ENCODE assay signal across 17 cellular contexts in the genomic region with DNA sequence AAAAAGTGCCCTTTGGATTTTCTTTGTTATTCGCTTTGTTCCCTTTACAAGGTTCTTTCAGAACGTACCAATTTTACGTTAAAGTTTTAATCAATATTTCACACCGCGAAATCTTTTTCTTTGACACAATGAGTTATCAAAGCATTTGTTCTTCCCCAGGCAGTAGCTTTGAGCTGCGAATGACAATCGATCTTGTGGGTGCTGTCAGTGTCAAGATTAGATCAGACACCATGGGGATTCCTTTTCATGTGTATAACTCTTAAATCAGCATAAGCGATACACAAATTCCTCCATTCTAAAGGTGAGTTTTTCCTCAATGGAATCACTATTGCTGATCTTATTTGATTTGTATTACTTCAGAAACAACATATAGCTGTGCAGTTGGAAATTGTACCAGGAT.
A peak's percentile ranks its signal among the peaks of the same experiment; 100 is the strongest.
DNase-seq lines count a peak whose midpoint lies in the region; ATAC-seq, FAIRE-seq and TF ChIP-seq lines count a peak whose summit lies in the region.
"Had no signal": no experiment of that assay in that cellular context is flagged by ENCODE, and none has a peak within 500 bp of the region (broad histone marks: within the 10 kb centered on the region; RNA-seq: fewer than 3 reads in every experiment).

No MANE protein-coding gene starts in this region.

- H3K4ac ChIP-seq in H1 (replicated peaks; ENCODE audit: insufficient read length, low read depth, low read length), result no peak overlapping the region

- peak; percentile 16 for DNase-seq in H7
- DNase-seq in H1 (ENCODE audit: low read depth in 1 of 2, low spot score in 2 of 2), result no peak
- peak; percentile 12 for DNase-seq in iPS-NIHi11 (ENCODE audit: low spot score)
- peak; percentile 4 for DNase-seq in osteoblast (ENCODE audit: insufficient read length, low spot score, missing footprints)
- no peak for DNase-seq in HepG2 (ENCODE audit: low spot score)
- no peak for DNase-seq in DMS79 treated with DMSO at 0.1 percent for 48 hours (lab: John Stamatoyannopoulos, UW)
- DNase-seq in OCI-LY7 (ENCODE audit: low spot score), result no peak
- DNase-seq: ACHN; C1 segment of cervical spinal cord; CD4-positive, alpha-beta memory T cell; COR-L47; DMS153; DND-41; GF-D8; H9 had no signal

- H3K9me3 ChIP-seq in H1 (ENCODE audit: insufficient read depth in 2 of 2, low read depth in 1 of 2, low read length in 1 of 2) (no peaks in the 10 kb centered on the region), osteoblast (ENCODE audit: low read depth, low read length) (no peaks in the 10 kb centered on the region), HepG2 (ENCODE audit: low read length) (no peaks in the 10 kb centered on the region), OCI-LY7 (ENCODE audit: low read length) (no peaks in the 10 kb centered on the region)

- BruUV-seq in HepG2 (replicated peaks; lab: Mats Ljungman, UMichigan) (no TSS peak), OCI-LY7 (replicated peaks; lab: Mats Ljungman, UMichigan) (no TSS peak)

- H3K9ac ChIP-seq in H1 (replicated peaks in 1 of 4; ENCODE audit: extremely low read depth in 1 of 4, low read depth in 3 of 4, low read length in 3 of 4) (no peak overlapping the region), HepG2 (ENCODE audit: insufficient read depth, low read depth, low read length) (no peak overlapping the region)

- H2BK120ac ChIP-seq in H1 (replicated peaks; ENCODE audit: low read depth, low read length), result no peak overlapping the region

- no peak overlapping the region for H2AK5ac ChIP-seq in H1 (ENCODE audit: low read depth, low read length)

- CTCF ChIA-PET in H1 (lab: Charles Lee; ENCODE audit: partially characterized antibody), result interaction anchor here (1.2 to 1.8 kb wide), 2 partner anchors 15 to 143 kb away, joined by 3 to 5 read pairs; no protein-coding TSS in a partner anchor
- CTCF ChIA-PET in HepG2 (lab: Yijun Ruan, JAX; ENCODE audit: low intra/inter-chr PET ratio, low total read pairs), result no interaction called here
- CTCF ChIA-PET in OCI-LY7 (lab: Charles Lee; ENCODE audit: unreplicated experiment), result no interaction called here

- H3K4me3 ChIP-seq in H7 (ENCODE audit: insufficient read depth, low read depth, low read length) (no peak overlapping the region), H1 (ENCODE audit: extremely low read depth in 1 of 4, insufficient read depth in 2 of 4, low read depth in 3 of 4, low read length in 4 of 4) (peak overlapping the region in 1 of 4 experiments; percentile 22; a peak in 1 of 8 replicates), osteoblast (ENCODE audit: insufficient read depth, low read length) (no peak overlapping the region), HepG2 (replicated peaks in 1 of 3; ENCODE audit: insufficient read depth in 1 of 3, low read depth in 2 of 3, low read length in 3 of 3) (no peak overlapping the region), OCI-LY7 (ENCODE audit: low read depth, low read length, poor library complexity, severe bottlenecking) (no peak overlapping the region)

- no peak overlapping the region for H3K18ac ChIP-seq in H1 (ENCODE audit: extremely low read depth, low read length)

- peak; percentile 45 for FAIRE-seq in H1 (lab: Jason Lieb, UNC)
- no peak for FAIRE-seq in HepG2 (lab: Jason Lieb, UNC)
- FAIRE-seq: D721Med had no signal

- TF ChIP-seq RAD21 in H1 (IDR thresholded peaks at IDR 0.05 in 1 of 2, conservative IDR thresholded peaks at IDR 0.05 in 1 of 2; ENCODE audit: low read depth in 2 of 2, low read length in 2 of 2) (no peak), HepG2 (CRISPR knock-in tag; IDR thresholded peaks at IDR 0.05) (no peak)

- TF ChIP-seq EP300 in H1 (IDR thresholded peaks at IDR 0.05; ENCODE audit: borderline replicate concordance in 1 of 2, low read depth in 2 of 2, low read length in 2 of 2), result no peak
- TF ChIP-seq EP300 in HepG2 (IDR thresholded peaks at IDR 0.05; ENCODE audit: low read depth in 2 of 2, low read length in 2 of 2), result no peak
- TF ChIP-seq EP300 in HepG2 (CRISPR knock-in tag; IDR thresholded peaks at IDR 0.05; ENCODE audit: borderline replicate concordance), result no peak

- H3K4me2 ChIP-seq in H1 (ENCODE audit: insufficient read depth in 1 of 2, low read depth in 2 of 2, low read length in 2 of 2) (peak overlapping the region in 1 of 2 experiments; percentile 45; a peak in 1 of 4 replicates), osteoblast (ENCODE audit: insufficient read depth, low read length) (no peak overlapping the region), HepG2 (ENCODE audit: low read depth, low read length) (no peak overlapping the region), OCI-LY7 (ENCODE audit: low read length) (no peak overlapping the region)

- no peaks in the 10 kb centered on the region for H4K20me1 ChIP-seq in H1 (replicated peaks in 1 of 2; ENCODE audit: control insufficient read depth in 1 of 2, insufficient read depth in 2 of 2, low read length in 2 of 2)
- no peaks in the 10 kb centered on the region for H4K20me1 ChIP-seq in osteoblast (ENCODE audit: insufficient read depth, low read length)
- H4K20me1 ChIP-seq in HepG2 (ENCODE audit: insufficient read depth, low read length), result no peaks in the 10 kb centered on the region
- no peaks in the 10 kb centered on the region for H4K20me1 ChIP-seq in OCI-LY7 (ENCODE audit: insufficient read depth, low read length)

- peaks cover 1% of the 10 kb centered on the region; the same call in 1 of the 2 replicates for H3K27me3 ChIP-seq in H7 (ENCODE audit: control insufficient read depth, insufficient read depth, low read length)
- H3K27me3 ChIP-seq in H1 (replicated peaks in 1 of 4; ENCODE audit: control insufficient read depth in 3 of 4, extremely low read depth in 1 of 4, insufficient read depth in 3 of 4, low read length in 3 of 4), result peaks cover 0 to 7% (median 4%) of the 10 kb centered on the region in 4 experiments; a peak in 5 of 7 replicates
- H3K27me3 ChIP-seq in osteoblast (ENCODE audit: insufficient read depth, low read length), result no peaks in the 10 kb centered on the region
- H3K27me3 ChIP-seq in HepG2 (ENCODE audit: control insufficient read depth in 1 of 2, insufficient read depth in 2 of 2, low read length in 2 of 2), result no peaks in the 10 kb centered on the region

- no peak overlapping the region for H3K14ac ChIP-seq in H1 (ENCODE audit: insufficient read length)

- TF ChIP-seq CTCF in H1 (IDR thresholded peaks at IDR 0.05; ENCODE audit: control extremely low read depth in 1 of 3, insufficient read depth in 1 of 3, low read depth in 1 of 3, low read length in 3 of 3) (no peak), osteoblast (IDR thresholded peaks at IDR 0.05; ENCODE audit: extremely low read depth, low read depth, low read length) (no peak), HepG2 (CRISPR knock-in tag; IDR thresholded peaks at IDR 0.05) (no peak), OCI-LY7 (conservative IDR thresholded peaks at IDR 0.05; ENCODE audit: low read length) (no peak)

- peaks cover 0 to 5% (median 2%) of the 10 kb centered on the region in 4 experiments; a peak in 2 of 7 replicates for H3K4me1 ChIP-seq in H1 (replicated peaks in 1 of 4; ENCODE audit: control insufficient read depth in 3 of 4, insufficient read depth in 4 of 4, low read length in 3 of 4)
- H3K4me1 ChIP-seq in osteoblast (ENCODE audit: insufficient read depth, low read length), result peaks cover 12% of the 10 kb centered on the region
- no peaks in the 10 kb centered on the region for H3K4me1 ChIP-seq in HepG2 (ENCODE audit: insufficient read depth, low read length)
- no peaks in the 10 kb centered on the region for H3K4me1 ChIP-seq in OCI-LY7 (ENCODE audit: insufficient read depth, low read length, poor library complexity, severe bottlenecking)

- intact Hi-C loops in HepG2 (cut with micrococcal nuclease; ENCODE audit: unreplicated experiment), result no loop called here
- intact Hi-C loops in OCI-LY7 (cut with micrococcal nuclease; ENCODE audit: unreplicated experiment), result no loop called here

- ATAC-seq in HepG2, result no peak
- no peak for ATAC-seq in HG03571 (IDR thresholded peaks at IDR 0.05; ENCODE audit: unreplicated experiment)

- in situ Hi-C loops in HepG2 (cut with HindIII; ENCODE audit: extremely low pct_ligation_motif_present, low pct_unique_long_range_greater_than_20kb), result no loop called here

- no peaks in the 10 kb centered on the region for H3K23me2 ChIP-seq in H1 (ENCODE audit: low read depth, low read length)

- no peak overlapping the region for H3K23ac ChIP-seq in H1 (ENCODE audit: insufficient read length)

- no peak overlapping the region for H2BK5ac ChIP-seq in H1 (ENCODE audit: low read depth, low read length)

- POLR2A ChIA-PET in H1 (lab: Charles Lee; ENCODE audit: partially characterized antibody), result interaction anchor here (0.6 kb wide), 1 partner anchor 16 kb away, joined by 3 read pairs; no protein-coding TSS in a partner anchor
- POLR2A ChIA-PET in HepG2 (lab: Yijun Ruan, JAX), result no interaction called here
- POLR2A ChIA-PET in OCI-LY7 (lab: Charles Lee), result interaction anchor here (1.2 to 1.5 kb wide), 2 partner anchors 101 to 129 kb away, joined by 3 to 5 read pairs; no protein-coding TSS in a partner anchor

- H4K91ac ChIP-seq in H1 (replicated peaks; ENCODE audit: insufficient read length, low read length), result no peak overlapping the region

- H2BK12ac ChIP-seq in H1 (ENCODE audit: low read depth, low read length), result no peak overlapping the region

- no peak overlapping the region for H2BK20ac ChIP-seq in H1 (ENCODE audit: low read length)

- TF ChIP-seq POLR2A in H1 (IDR thresholded peaks at IDR 0.05; ENCODE audit: control extremely low read depth in 1 of 2, low read depth in 2 of 2, low read length in 2 of 2) (no peak), HepG2 (IDR thresholded peaks at IDR 0.05; ENCODE audit: insufficient read depth in 1 of 2, low read depth in 2 of 2, low read length in 2 of 2) (no peak)

- WGBS in H1 (ENCODE audit: extremely low coverage in 1 of 2, insufficient coverage in 1 of 2, insufficient read length in 1 of 2, insufficient replicate concordance in 2 of 2, low coverage in 1 of 2, low lambda C conversion rate in 2 of 2, missing lambda C conversion rate in 1 of 2), 2 experiments, result 7% methylated on average over 8 of the region's 8 CpGs; no CpG with 5 or more reads in 1 of the 2 experiments
- WGBS in HepG2 (ENCODE audit: low lambda C conversion rate), result 2% methylated on average over 8 of the region's 8 CpGs

- no peak overlapping the region for H4K5ac ChIP-seq in H1 (ENCODE audit: insufficient read length, low read depth, low read length)

- H3K27ac ChIP-seq in H1 (ENCODE audit: low read depth, low read length) (no peak overlapping the region), osteoblast (ENCODE audit: low read depth, low read length) (no peak overlapping the region), HepG2 (ENCODE audit: extremely low read length, insufficient read depth, low read length) (no peak overlapping the region), OCI-LY7 (ENCODE audit: low read depth, low read length, poor library complexity, severe bottlenecking) (no peak overlapping the region)

- no peaks in the 10 kb centered on the region for H3K79me1 ChIP-seq in H1 (ENCODE audit: low read depth, low read length)

- H3K36me3 ChIP-seq in H7 (replicated peaks; ENCODE audit: control insufficient read depth, insufficient read depth, low read length) (no peaks in the 10 kb centered on the region), H1 (ENCODE audit: control insufficient read depth in 2 of 4, insufficient read depth in 4 of 4, low read length in 3 of 4) (no peaks in the 10 kb centered on the region), osteoblast (ENCODE audit: insufficient read depth, low read length) (no peaks in the 10 kb centered on the region), HepG2 (replicated peaks in 1 of 2; ENCODE audit: control insufficient read depth in 1 of 2, insufficient read depth in 2 of 2, low read length in 2 of 2) (no peaks in the 10 kb centered on the region), OCI-LY7 (ENCODE audit: insufficient read depth, low read length) (no peaks in the 10 kb centered on the region)

- no peak overlapping the region for H2AFZ ChIP-seq in H1 (ENCODE audit: low read length)
- H2AFZ ChIP-seq in osteoblast (ENCODE audit: low read length), result no peak overlapping the region
- no peak overlapping the region for H2AFZ ChIP-seq in HepG2 (ENCODE audit: low read length)
- no peak overlapping the region for H2AFZ ChIP-seq in OCI-LY7 (ENCODE audit: low read length)

- no peaks in the 10 kb centered on the region for H3K9me2 ChIP-seq in OCI-LY7 (ENCODE audit: insufficient read depth, low read length)

- H3K79me2 ChIP-seq in H1 (ENCODE audit: control insufficient read depth in 1 of 2, insufficient read depth in 2 of 2, low read length in 2 of 2), result no peaks in the 10 kb centered on the region
- no peaks in the 10 kb centered on the region for H3K79me2 ChIP-seq in osteoblast (ENCODE audit: insufficient read depth, low read length)
- H3K79me2 ChIP-seq in HepG2 (ENCODE audit: insufficient read depth, low read length), result no peaks in the 10 kb centered on the region
- H3K79me2 ChIP-seq in OCI-LY7 (ENCODE audit: insufficient read depth, low read depth, low read length), result no peaks in the 10 kb centered on the region

- no peak overlapping the region for H3K56ac ChIP-seq in H1 (replicated peaks; ENCODE audit: insufficient read length, low read depth, low read length)

- no peak overlapping the region for H4K8ac ChIP-seq in H1 (ENCODE audit: extremely low read depth, insufficient read depth, low read length)

- H2BK15ac ChIP-seq in H1 (ENCODE audit: low read length), result no peak overlapping the region

Comparison
In these comparisons a context has a peak if more than half of its experiments do, and no peak if none do; other contexts are left out.
1. DNase-seq: peak in H7 (single experiment), iPS-NIHi11 (single experiment) and osteoblast (single experiment); none in H1 (0 of 2), HepG2 (single experiment), DMS79 treated with DMSO at 0.1 percent for 48 hours (single experiment) and OCI-LY7 (single experiment).